In genomic region chr9:69265891-69266290, GRCh38 we compare ENCODE assay signal across 18 cellular contexts. TPM values are rescaled to one million over a fixed set of nuclear protein-coding genes. Genes with fewer than 3 reads are reported as not detected.
A peak's percentile ranks its signal among the peaks of the same experiment; 100 is the strongest.
DNase-seq lines count a peak whose midpoint lies in the region; ATAC-seq and TF ChIP-seq lines count a peak whose summit lies in the region.
"Had no signal": no experiment of that assay in that cellular context is flagged by ENCODE, and none has a peak within 500 bp of the region (broad histone marks: within the 10 kb centered on the region; RNA-seq: fewer than 3 reads in every experiment).

No MANE protein-coding gene starts in this region.

- no peaks in the 10 kb centered on the region for H3K9me2 ChIP-seq in MM.1S (replicated peaks; ENCODE audit: insufficient read depth, low read length)

- H2BK5ac ChIP-seq in mesenchymal stem cell (ENCODE audit: low read depth, low read length, poor library complexity, severe bottlenecking) = no peak overlapping the region

- DNase-seq in ELR (ENCODE audit: low read depth) = peak; percentile 48
- DNase-seq in M059J (ENCODE audit: low read depth) = peak; percentile 68
- DNase-seq in dermis blood vessel endothelial cell = peak; percentile 42
- peak; percentile 24 for DNase-seq in mesenchymal stem cell
- DNase-seq in MM.1S = no peak
- no peak for DNase-seq in epidermal melanocyte (ENCODE audit: insufficient read length, low spot score)
- no peak for DNase-seq in BE2C
- DNase-seq: activated naive CD8-positive, alpha-beta T cell treated with anti-CD3 and anti-CD28 coated beads, Interleukin-2, amount 10 ng/mL, durations not matched to agents 7 days and 5 days; CD4-positive, alpha-beta T cell; heart right ventricle; NCI-H82; ovary; stimulated activated naive B cell treated with anti-CD40 and anti-IgM and Interleukin-4, amounts not matched to agents 10 μg/mL and 1 μg/mL and 100 μg/mL, for 72 hours; thyroid gland had no signal

- H3K4ac ChIP-seq in mesenchymal stem cell (ENCODE audit: low read depth in 1 of 2, low read length in 2 of 2) = no peak overlapping the region

- peak overlapping the region in 1 of 2 experiments; percentile 18 for H3K14ac ChIP-seq in mesenchymal stem cell (ENCODE audit: low read length in 2 of 2)

- TF ChIP-seq CTCF in MM.1S (IDR thresholded peaks at IDR 0.05; ENCODE audit: low read length) (no peak), BE2C (IDR thresholded peaks at IDR 0.05; ENCODE audit: low read depth, low read length) (no peak)

- no peaks in the 10 kb centered on the region for H3F3A ChIP-seq in MM.1S (ENCODE audit: insufficient read depth, low read length)

- H3K9me3 ChIP-seq in mesenchymal stem cell (ENCODE audit: control insufficient read depth, low read length) (no peaks in the 10 kb centered on the region), MM.1S (replicated peaks; ENCODE audit: insufficient read depth, low read length) (no peaks in the 10 kb centered on the region), BE2C (no peaks in the 10 kb centered on the region)
- H3K9me3 ChIP-seq: breast epithelium, heart right ventricle, ovary, thyroid gland had no signal

- no peaks in the 10 kb centered on the region for H4K20me1 ChIP-seq in MM.1S (ENCODE audit: insufficient read depth, low read length)

- no peak overlapping the region for H2AK5ac ChIP-seq in mesenchymal stem cell (ENCODE audit: low read length, severe bottlenecking)

- 46% methylated on average over 9 of the region's 9 CpGs for WGBS in mesenchymal stem cell

- H3K23ac ChIP-seq in mesenchymal stem cell (ENCODE audit: low read length in 2 of 2) = no peak overlapping the region

- H3K4me1 ChIP-seq in mesenchymal stem cell (ENCODE audit: control insufficient read depth, insufficient read depth, low read depth, low read length) (peaks cover 3% of the 10 kb centered on the region), MM.1S (ENCODE audit: low read length) (no peaks in the 10 kb centered on the region), BE2C (no peaks in the 10 kb centered on the region)
- H3K4me1 ChIP-seq: breast epithelium, thyroid gland had no signal

- no peak overlapping the region for H2AFZ ChIP-seq in mesenchymal stem cell (ENCODE audit: low read depth, low read length)
- H2AFZ ChIP-seq in MM.1S (ENCODE audit: low read length) = no peak overlapping the region

- no peaks in the 10 kb centered on the region for H3K79me1 ChIP-seq in mesenchymal stem cell (replicated peaks; ENCODE audit: low read length, poor library complexity, severe bottlenecking)

- ATAC-seq in GM18520 (IDR thresholded peaks at IDR 0.05; ENCODE audit: unreplicated experiment) = no peak
- ATAC-seq: activated CD4-positive, CD25-positive, alpha-beta regulatory T cell treated with anti-CD3 and anti-CD28 coated beads, Interleukin-2, amount 50 U/mL, for 24 hours; sciatic nerve; stimulated activated naive B cell treated with anti-CD40 and anti-IgM and Interleukin-4, amounts not matched to agents 10 μg/mL and 1 μg/mL and 100 μg/mL, for 72 hours had no signal

- no peaks in the 10 kb centered on the region for H3K79me2 ChIP-seq in MM.1S (ENCODE audit: low read length)

- H3K4me2 ChIP-seq in mesenchymal stem cell (ENCODE audit: low read length, poor library complexity, severe bottlenecking) = no peak overlapping the region
- H3K4me2 ChIP-seq in MM.1S (ENCODE audit: low read depth, low read length) = no peak overlapping the region

- H4K91ac ChIP-seq in mesenchymal stem cell (ENCODE audit: low read length) = no peak overlapping the region

- no peak overlapping the region for H3K4me3 ChIP-seq in mesenchymal stem cell (ENCODE audit: insufficient read depth in 1 of 2, low read depth in 1 of 2, low read length in 2 of 2)
- no peak overlapping the region for H3K4me3 ChIP-seq in MM.1S (ENCODE audit: low read length)
- H3K4me3 ChIP-seq in BE2C (ENCODE audit: low read depth, low read length) = no peak overlapping the region
- H3K4me3 ChIP-seq: breast epithelium, heart right ventricle, ovary, thyroid gland had no signal

- H4K8ac ChIP-seq in mesenchymal stem cell (ENCODE audit: low read length) = no peak overlapping the region

- H2BK15ac ChIP-seq in mesenchymal stem cell (ENCODE audit: low read depth, poor library complexity, severe bottlenecking) = no peak overlapping the region

- H3K27ac ChIP-seq in mesenchymal stem cell (ENCODE audit: low read length, poor library complexity, severe bottlenecking) (no peak overlapping the region), MM.1S (ENCODE audit: low read length) (no peak overlapping the region)
- H3K27ac ChIP-seq: breast epithelium, heart right ventricle, ovary, thyroid gland had no signal

- no peak overlapping the region for H3K9ac ChIP-seq in mesenchymal stem cell (ENCODE audit: low read length)
- H3K9ac ChIP-seq in MM.1S (ENCODE audit: low read length) = no peak overlapping the region

- H2BK120ac ChIP-seq in mesenchymal stem cell (ENCODE audit: low read depth, low read length) = no peak overlapping the region

- no peak overlapping the region for H2BK12ac ChIP-seq in mesenchymal stem cell (ENCODE audit: low read length in 2 of 2)

- H3K18ac ChIP-seq in mesenchymal stem cell (ENCODE audit: low read depth in 1 of 2, low read length in 2 of 2) = no peak overlapping the region

- H3K27me3 ChIP-seq in mesenchymal stem cell (ENCODE audit: control insufficient read depth in 1 of 2, insufficient read depth in 1 of 2, low read length in 2 of 2) (no peaks in the 10 kb centered on the region), MM.1S (replicated peaks; ENCODE audit: insufficient read depth, low read length) (no peaks in the 10 kb centered on the region), BE2C (peaks cover 23% of the 10 kb centered on the region)
- H3K27me3 ChIP-seq: breast epithelium, heart right ventricle, ovary, thyroid gland had no signal

- no peaks in the 10 kb centered on the region for H3K36me3 ChIP-seq in mesenchymal stem cell (ENCODE audit: control insufficient read depth in 1 of 2, insufficient read depth in 2 of 2, low read depth in 1 of 2, low read length in 2 of 2)
- H3K36me3 ChIP-seq in MM.1S (replicated peaks; ENCODE audit: insufficient read depth, low read length) = no peaks in the 10 kb centered on the region
- H3K36me3 ChIP-seq in BE2C = no peaks in the 10 kb centered on the region
- H3K36me3 ChIP-seq: breast epithelium, heart right ventricle, ovary, thyroid gland had no signal

RNA-seq across cellular contexts. Expression of gene ENTREP1, which starts 59.1 kb away (rescaled TPM):
- 0.05 TPM in 1 of 2 replicates, not detected in the other for total RNA-seq in M059J (2014; rRNA removed; shearing (Covaris generic))
- 6.6 and 8.0 TPM in 2 replicates for total RNA-seq in dermis blood vessel endothelial cell
- 0.03 TPM for polyA plus RNA-seq in mesenchymal stem cell (2013, experiment 1 of 2)
- polyA plus RNA-seq in mesenchymal stem cell (2013, experiment 2 of 2) = 0.07 TPM
- not detected for polyA plus RNA-seq in BE2C (2012; ENCODE audit: insufficient read depth, insufficient read length, low read depth)
- total RNA-seq: activated naive CD8-positive, alpha-beta T cell treated with anti-CD3 and anti-CD28 coated beads, Interleukin-2, amount 10 ng/mL, durations not matched to agents 7 days and 5 days had no signal

Comparison
In these comparisons a context has a peak if more than half of its experiments do, and no peak if none do; other contexts are left out.
1. DNase-seq: peak in ELR (single experiment), M059J (single experiment), dermis blood vessel endothelial cell (single experiment) and mesenchymal stem cell (single experiment); none in MM.1S (single experiment), epidermal melanocyte (single experiment) and BE2C (single experiment).